In genomic region chr2:41116106-41116797, GRCh38 we compare ENCODE assay signal across 25 cellular contexts.
"Had no signal": no experiment of that assay in that cellular context is flagged by ENCODE, and none has a peak within 500 bp of the region (broad histone marks: within the 10 kb centered on the region; RNA-seq: fewer than 3 reads in every experiment).

No MANE protein-coding gene starts in this region.

- H3K4me1 ChIP-seq: ascending aorta, colonic mucosa, foreskin keratinocyte, prostate gland, upper lobe of left lung had no signal

- H3K27me3 Mint-ChIP-seq: stimulated activated naive CD8-positive, alpha-beta T cell treated with anti-CD3 and anti-CD28 coated beads, Interleukin-15, Interleukin-2, amounts not matched to agents 100 ng/mL and 50 ng/mL, for 24 hours had no signal

- H3K36me3 ChIP-seq: ascending aorta, colonic mucosa, left ventricle myocardium inferior, prostate gland, upper lobe of left lung, WERI-Rb-1 had no signal

- ATAC-seq: foreskin keratinocyte, right cardiac atrium had no signal

- H3K27me3 ChIP-seq: ascending aorta, colonic mucosa, foreskin keratinocyte, upper lobe of left lung had no signal

- DNase-seq: activated CD4-positive, alpha-beta T cell treated with anti-CD3 and anti-CD28 coated beads for 1 hour; activated CD8-positive, alpha-beta memory T cell treated with anti-CD3 and anti-CD28 coated beads for 24 hours; activated CD8-positive, alpha-beta memory T cell treated with anti-CD3 and anti-CD28 coated beads, Interleukin-2, amount 50 U/mL, for 48 hours; activated effector memory CD4-positive, alpha-beta T cell treated with Interleukin-2 at 50 U/mL for 16 hours; activated naive CD4-positive, alpha-beta T cell treated with anti-CD3 and anti-CD28 coated beads, Interleukin-2, amount 50 U/mL, for 16 hours; activated T-cell treated with anti-CD3 and anti-CD28 coated beads, Interleukin-2, amount 50 U/mL, for 48 hours; caudate nucleus; colonic mucosa; endodermal cell; foreskin keratinocyte; left ventricle myocardium inferior; mammary epithelial cell; midbrain; nephron progenitor cell; right cardiac atrium; small intestine; stimulated activated CD4-positive, alpha-beta T cell treated with anti-CD3 and anti-CD28 coated beads, Interleukin-15, amount 100 ng/mL, for 24 hours; stimulated activated CD4-positive, alpha-beta T cell treated with anti-CD3 and anti-CD28 coated beads, Interleukin-2, amount 100 ng/mL, for 48 hours; T-helper 2 cell; upper lobe of left lung; WERI-Rb-1 had no signal

- H3K4me1 Mint-ChIP-seq: endodermal cell, nephron progenitor cell had no signal

- H3K4me3 ChIP-seq: ascending aorta, colonic mucosa, left ventricle myocardium inferior, prostate gland, upper lobe of left lung had no signal

- H3K9me3 Mint-ChIP-seq: nephron progenitor cell; stimulated activated naive CD8-positive, alpha-beta T cell treated with anti-CD3 and anti-CD28 coated beads, Interleukin-15, Interleukin-2, amounts not matched to agents 100 ng/mL and 50 ng/mL, for 24 hours had no signal

- H3K27ac ChIP-seq: ascending aorta, colonic mucosa, epithelial cell of prostate, foreskin keratinocyte, left ventricle myocardium inferior, prostate gland, upper lobe of left lung, WERI-Rb-1 had no signal

- H3K4me3 Mint-ChIP-seq: endodermal cell; nephron progenitor cell; stimulated activated naive CD8-positive, alpha-beta T cell treated with anti-CD3 and anti-CD28 coated beads, Interleukin-15, Interleukin-2, amounts not matched to agents 100 ng/mL and 50 ng/mL, for 24 hours had no signal

- H3K9me3 ChIP-seq: ascending aorta, colonic mucosa, left ventricle myocardium inferior, prostate gland, upper lobe of left lung had no signal

- H3K27ac Mint-ChIP-seq: endodermal cell; nephron progenitor cell; stimulated activated naive CD8-positive, alpha-beta T cell treated with anti-CD3 and anti-CD28 coated beads, Interleukin-15, Interleukin-2, amounts not matched to agents 100 ng/mL and 50 ng/mL, for 24 hours had no signal
